25 cellular contexts compared by ENCODE assay signal in genomic region chr11:114916406-114916805, GRCh38.
"Had no signal": no experiment of that assay in that cellular context is flagged by ENCODE, and none has a peak within 500 bp of the region (broad histone marks: within the 10 kb centered on the region; RNA-seq: fewer than 3 reads in every experiment).

No MANE protein-coding gene starts in this region.

- H3K27ac ChIP-seq: epithelial cell of prostate, esophagus squamous epithelium, gastrocnemius medialis, heart right ventricle, left lung, lower lobe of right lung had no signal

- H3K4me1 ChIP-seq: esophagus squamous epithelium, gastrocnemius medialis, left lung, lower lobe of right lung had no signal

- H3K4me3 Mint-ChIP-seq: dendritic cell treated with granulocyte-macrophage colony-stimulating factor and Interleukin-4, amounts not matched to agents 40 ng/mL and 50 ng/mL, for 4 days; effector memory CD8-positive, alpha-beta T cell; endodermal cell; mesothelial cell of epicardium; naive B cell; naive thymus-derived CD8-positive, alpha-beta T cell had no signal

- H3K9me3 ChIP-seq: esophagus squamous epithelium, gastrocnemius medialis, heart right ventricle, left lung, lower lobe of right lung, mucosa of descending colon had no signal

- ATAC-seq: effector memory CD8-positive, alpha-beta T cell; esophagus mucosa; gastrocnemius medialis; left cardiac atrium; mucosa of descending colon; naive thymus-derived CD8-positive, alpha-beta T cell had no signal

- H3K9me3 Mint-ChIP-seq: endodermal cell, mesothelial cell of epicardium had no signal

- H3K4me3 ChIP-seq: esophagus squamous epithelium, gastrocnemius medialis, heart right ventricle, left lung, lower lobe of right lung, mucosa of descending colon had no signal

- DNase-seq: cortex of kidney; effector CD8-positive, alpha-beta T cell; effector memory CD8-positive, alpha-beta T cell; endodermal cell; erythroblast; esophagus squamous epithelium; foreskin fibroblast; foreskin melanocyte; gastrocnemius medialis; glutamatergic neuron; head of caudate nucleus; heart right ventricle; hippocampal formation; left cardiac atrium; left lung; left ventricle myocardium superior; lower lobe of right lung; mesenchymal stem cell; mucosa of descending colon; naive B cell; naive thymus-derived CD8-positive, alpha-beta T cell had no signal

- H3K36me3 Mint-ChIP-seq: mesothelial cell of epicardium; naive B cell; naive thymus-derived CD8-positive, alpha-beta T cell had no signal

- H3K27me3 Mint-ChIP-seq: dendritic cell treated with granulocyte-macrophage colony-stimulating factor and Interleukin-4, amounts not matched to agents 40 ng/mL and 50 ng/mL, for 4 days; naive B cell had no signal

- H3K4me1 Mint-ChIP-seq: endodermal cell; naive B cell; naive thymus-derived CD8-positive, alpha-beta T cell had no signal

- H3K36me3 ChIP-seq: esophagus squamous epithelium, gastrocnemius medialis, heart right ventricle, left lung, lower lobe of right lung had no signal

- H3K27me3 ChIP-seq: esophagus squamous epithelium, gastrocnemius medialis, heart right ventricle, left lung had no signal

- H3K27ac Mint-ChIP-seq: dendritic cell treated with granulocyte-macrophage colony-stimulating factor and Interleukin-4, amounts not matched to agents 40 ng/mL and 50 ng/mL, for 4 days; effector memory CD8-positive, alpha-beta T cell; endodermal cell; mesothelial cell of epicardium; naive B cell; naive thymus-derived CD8-positive, alpha-beta T cell had no signal
